ENCODE assay signal across 1 cellular context in the genomic region with DNA sequence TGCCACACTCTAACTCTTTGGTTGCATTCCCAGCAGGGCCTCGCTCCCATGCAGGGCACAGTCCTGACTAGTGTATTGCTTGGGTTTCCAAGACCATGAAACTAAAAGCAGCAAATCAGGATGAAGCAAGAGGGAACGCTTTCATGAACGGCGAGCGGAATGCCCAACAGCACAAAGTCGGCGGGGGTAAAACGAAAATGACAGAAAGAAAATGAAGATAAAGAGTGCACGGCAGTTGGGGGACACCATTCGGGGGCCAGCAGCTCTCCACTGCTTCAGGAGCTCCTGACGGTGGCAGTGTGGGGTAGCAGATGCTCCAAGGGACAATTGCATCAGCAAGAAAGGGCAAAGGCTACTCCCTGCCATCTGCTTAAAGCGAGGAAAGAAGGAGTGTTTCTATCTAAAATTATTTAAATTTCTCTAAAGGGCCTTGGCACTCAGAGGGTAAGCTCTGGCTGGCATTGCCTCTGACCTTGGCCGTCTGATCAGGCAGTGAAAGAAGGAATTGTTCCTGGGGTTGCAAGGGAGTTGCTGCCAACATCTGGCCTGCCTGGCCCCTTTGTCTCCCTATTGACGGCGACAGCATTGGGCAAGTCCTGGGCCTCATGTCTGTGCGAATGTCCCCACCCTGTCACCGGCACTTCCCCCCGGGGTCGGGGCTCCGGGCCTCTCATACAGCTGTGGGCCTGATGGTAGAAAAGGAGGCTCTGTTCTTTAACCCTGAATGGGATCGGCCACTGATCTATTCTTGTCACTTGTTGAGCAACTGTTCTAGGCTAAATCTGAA.
TF ChIP-seq lines count a peak whose summit lies in the region.

No MANE protein-coding gene starts in this region.

TF ChIP-seq in HepG2, 621 proteins besides CTCF, POLR2A, EP300 and RAD21 (continues in another document):
- no peak for TF ChIP-seq ZNF33B (CRISPR knock-in tag; IDR thresholded peaks at IDR 0.05)
- TF ChIP-seq MXI1 (IDR thresholded peaks at IDR 0.05; ENCODE audit: borderline replicate concordance, low read depth, low read length): no peak
- TF ChIP-seq RNF2 (conservative IDR thresholded peaks at IDR 0.05; ENCODE audit: low read depth): no peak
- TF ChIP-seq, protein P1, sequence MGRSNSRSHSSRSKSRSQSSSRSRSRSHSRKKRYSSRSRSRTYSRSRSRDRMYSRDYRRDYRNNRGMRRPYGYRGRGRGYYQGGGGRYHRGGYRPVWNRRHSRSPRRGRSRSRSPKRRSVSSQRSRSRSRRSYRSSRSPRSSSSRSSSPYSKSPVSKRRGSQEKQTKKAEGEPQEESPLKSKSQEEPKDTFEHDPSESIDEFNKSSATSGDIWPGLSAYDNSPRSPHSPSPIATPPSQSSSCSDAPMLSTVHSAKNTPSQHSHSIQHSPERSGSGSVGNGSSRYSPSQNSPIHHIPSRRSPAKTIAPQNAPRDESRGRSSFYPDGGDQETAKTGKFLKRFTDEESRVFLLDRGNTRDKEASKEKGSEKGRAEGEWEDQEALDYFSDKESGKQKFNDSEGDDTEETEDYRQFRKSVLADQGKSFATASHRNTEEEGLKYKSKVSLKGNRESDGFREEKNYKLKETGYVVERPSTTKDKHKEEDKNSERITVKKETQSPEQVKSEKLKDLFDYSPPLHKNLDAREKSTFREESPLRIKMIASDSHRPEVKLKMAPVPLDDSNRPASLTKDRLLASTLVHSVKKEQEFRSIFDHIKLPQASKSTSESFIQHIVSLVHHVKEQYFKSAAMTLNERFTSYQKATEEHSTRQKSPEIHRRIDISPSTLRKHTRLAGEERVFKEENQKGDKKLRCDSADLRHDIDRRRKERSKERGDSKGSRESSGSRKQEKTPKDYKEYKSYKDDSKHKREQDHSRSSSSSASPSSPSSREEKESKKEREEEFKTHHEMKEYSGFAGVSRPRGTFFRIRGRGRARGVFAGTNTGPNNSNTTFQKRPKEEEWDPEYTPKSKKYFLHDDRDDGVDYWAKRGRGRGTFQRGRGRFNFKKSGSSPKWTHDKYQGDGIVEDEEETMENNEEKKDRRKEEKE (IDR thresholded peaks at IDR 0.05): no peak
- TF ChIP-seq YY1 (IDR thresholded peaks at IDR 0.05; ENCODE audit: insufficient read depth, insufficient replicate concordance, low read depth, low read length): no peak
- TF ChIP-seq ZFAT (CRISPR knock-in tag; conservative IDR thresholded peaks at IDR 0.05): no peak
- TF ChIP-seq NFE2 (CRISPR knock-in tag; IDR thresholded peaks at IDR 0.05): no peak
- no peak for TF ChIP-seq ZNF530 (CRISPR knock-in tag; IDR thresholded peaks at IDR 0.05; ENCODE audit: low read depth)
- TF ChIP-seq FOXK2 (IDR thresholded peaks at IDR 0.05): no peak
- TF ChIP-seq, protein P2, sequence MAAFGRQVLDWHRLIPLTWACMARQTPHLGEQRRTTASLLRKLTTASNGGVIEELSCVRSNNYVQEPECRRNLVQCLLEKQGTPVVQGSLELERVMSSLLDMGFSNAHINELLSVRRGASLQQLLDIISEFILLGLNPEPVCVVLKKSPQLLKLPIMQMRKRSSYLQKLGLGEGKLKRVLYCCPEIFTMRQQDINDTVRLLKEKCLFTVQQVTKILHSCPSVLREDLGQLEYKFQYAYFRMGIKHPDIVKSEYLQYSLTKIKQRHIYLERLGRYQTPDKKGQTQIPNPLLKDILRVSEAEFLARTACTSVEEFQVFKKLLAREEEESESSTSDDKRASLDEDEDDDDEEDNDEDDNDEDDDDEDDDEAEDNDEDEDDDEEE (CRISPR knock-in tag; IDR thresholded peaks at IDR 0.05): no peak
- no peak for TF ChIP-seq ZFYVE20 (CRISPR knock-in tag; IDR thresholded peaks at IDR 0.05; ENCODE audit: borderline replicate concordance, low read depth)
- peak; percentile 24; the same call in 1 of the 2 replicates for TF ChIP-seq SMC3 (IDR thresholded peaks at IDR 0.05; ENCODE audit: low read length)
- TF ChIP-seq ZNF17 (CRISPR knock-in tag; IDR thresholded peaks at IDR 0.05): no peak
- no peak for TF ChIP-seq HDAC6 (IDR thresholded peaks at IDR 0.05; ENCODE audit: low read depth, low read length)
- no peak for TF ChIP-seq KLF9 (CRISPR knock-in tag; IDR thresholded peaks at IDR 0.05; ENCODE audit: low read depth)
- TF ChIP-seq, protein P3, sequence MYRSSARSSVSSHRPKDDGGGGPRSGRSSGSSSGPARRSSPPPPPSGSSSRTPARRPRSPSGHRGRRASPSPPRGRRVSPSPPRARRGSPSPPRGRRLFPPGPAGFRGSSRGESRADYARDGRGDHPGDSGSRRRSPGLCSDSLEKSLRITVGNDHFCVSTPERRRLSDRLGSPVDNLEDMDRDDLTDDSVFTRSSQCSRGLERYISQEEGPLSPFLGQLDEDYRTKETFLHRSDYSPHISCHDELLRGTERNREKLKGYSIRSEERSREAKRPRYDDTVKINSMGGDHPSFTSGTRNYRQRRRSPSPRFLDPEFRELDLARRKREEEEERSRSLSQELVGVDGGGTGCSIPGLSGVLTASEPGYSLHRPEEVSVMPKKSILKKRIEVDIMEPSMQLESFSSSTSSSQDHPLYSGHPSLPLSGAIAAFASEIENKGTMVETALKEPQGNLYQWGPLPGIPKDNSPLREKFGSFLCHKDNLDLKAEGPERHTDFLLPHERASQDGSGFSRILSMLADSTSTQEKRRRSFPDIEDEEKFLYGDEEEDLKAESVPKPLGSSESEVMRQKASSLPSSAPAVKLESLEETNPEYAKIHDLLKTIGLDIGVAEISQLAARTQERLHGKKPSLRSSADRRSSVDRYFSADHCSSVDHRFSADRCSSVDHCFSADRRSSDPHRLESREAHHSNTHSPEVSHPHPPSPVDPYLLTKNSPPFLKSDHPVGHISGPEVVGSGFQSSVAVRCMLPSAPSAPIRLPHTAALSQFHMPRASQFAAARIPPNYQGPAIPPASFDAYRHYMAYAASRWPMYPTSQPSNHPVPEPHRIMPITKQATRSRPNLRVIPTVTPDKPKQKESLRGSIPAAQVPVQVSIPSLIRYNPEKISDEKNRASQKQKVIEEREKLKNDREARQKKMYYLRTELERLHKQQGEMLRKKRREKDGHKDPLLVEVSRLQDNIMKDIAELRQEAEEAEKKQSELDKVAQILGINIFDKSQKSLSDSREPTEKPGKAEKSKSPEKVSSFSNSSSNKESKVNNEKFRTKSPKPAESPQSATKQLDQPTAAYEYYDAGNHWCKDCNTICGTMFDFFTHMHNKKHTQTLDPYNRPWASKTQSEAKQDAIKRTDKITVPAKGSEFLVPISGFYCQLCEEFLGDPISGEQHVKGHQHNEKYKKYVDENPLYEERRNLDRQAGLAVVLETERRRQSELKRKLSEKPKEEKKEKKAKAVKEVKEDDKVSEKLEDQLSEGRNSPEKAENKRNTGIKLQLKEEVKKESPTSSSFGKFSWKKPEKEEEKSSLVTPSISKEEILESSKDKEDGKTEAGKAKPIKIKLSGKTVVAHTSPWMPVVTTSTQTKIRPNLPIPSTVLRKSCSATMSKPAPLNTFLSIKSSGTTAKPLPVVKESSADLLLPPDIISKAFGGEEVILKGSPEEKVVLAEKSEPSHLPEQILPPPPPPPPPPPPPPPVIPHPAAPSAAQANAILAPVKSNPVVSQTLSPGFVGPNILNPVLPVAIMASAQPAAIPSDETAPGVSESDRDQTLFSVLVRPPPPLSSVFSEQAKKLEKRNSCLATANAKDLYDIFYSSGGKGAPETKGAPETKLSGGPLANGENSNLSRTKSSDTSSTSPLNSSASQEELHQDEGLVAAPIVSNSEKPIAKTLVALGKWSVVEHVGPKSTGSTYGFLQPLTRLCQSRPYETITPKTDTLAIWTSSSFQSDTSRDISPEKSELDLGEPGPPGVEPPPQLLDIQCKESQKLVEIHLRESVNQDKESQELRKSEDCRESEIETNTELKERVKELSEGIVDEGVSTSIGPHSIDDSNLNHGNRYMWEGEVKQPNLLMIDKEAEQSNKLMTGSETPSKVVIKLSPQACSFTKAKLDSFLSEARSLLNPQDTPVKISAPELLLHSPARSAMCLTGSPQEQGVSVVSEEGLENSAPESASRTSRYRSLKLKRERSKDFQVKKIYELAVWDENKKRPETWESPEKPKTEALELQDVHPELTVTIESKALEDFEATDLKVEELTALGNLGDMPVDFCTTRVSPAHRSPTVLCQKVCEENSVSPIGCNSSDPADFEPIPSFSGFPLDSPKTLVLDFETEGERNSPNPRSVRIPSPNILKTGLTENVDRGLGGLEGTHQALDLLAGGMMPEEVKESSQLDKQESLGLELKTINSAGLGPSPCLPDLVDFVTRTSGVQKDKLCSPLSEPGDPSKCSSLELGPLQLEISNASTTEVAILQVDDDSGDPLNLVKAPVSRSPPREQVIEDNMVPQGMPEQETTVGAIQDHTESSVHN (CRISPR knock-in tag; IDR thresholded peaks at IDR 0.05): no peak
- TF ChIP-seq NKX3-1 (CRISPR knock-in tag; IDR thresholded peaks at IDR 0.05): no peak
- no peak; the same call in 1 of the 2 replicates for TF ChIP-seq DNMT3B (CRISPR knock-in tag; conservative IDR thresholded peaks at IDR 0.05)
- no peak for TF ChIP-seq TRIM24 (CRISPR knock-in tag; IDR thresholded peaks at IDR 0.05)
- TF ChIP-seq KDM2A (CRISPR knock-in tag; IDR thresholded peaks at IDR 0.05; ENCODE audit: borderline replicate concordance, low read depth): 0 out of 2 replicates have a peak, but pooled peaks have one; percentile 28
- no peak for TF ChIP-seq RBAK (CRISPR knock-in tag; IDR thresholded peaks at IDR 0.05)
- no peak for TF ChIP-seq ZBTB1 (CRISPR knock-in tag; IDR thresholded peaks at IDR 0.05; ENCODE audit: borderline replicate concordance)
- TF ChIP-seq KLF12 (CRISPR knock-in tag; IDR thresholded peaks at IDR 0.05; ENCODE audit: borderline replicate concordance): no peak
- TF ChIP-seq, protein P4, sequence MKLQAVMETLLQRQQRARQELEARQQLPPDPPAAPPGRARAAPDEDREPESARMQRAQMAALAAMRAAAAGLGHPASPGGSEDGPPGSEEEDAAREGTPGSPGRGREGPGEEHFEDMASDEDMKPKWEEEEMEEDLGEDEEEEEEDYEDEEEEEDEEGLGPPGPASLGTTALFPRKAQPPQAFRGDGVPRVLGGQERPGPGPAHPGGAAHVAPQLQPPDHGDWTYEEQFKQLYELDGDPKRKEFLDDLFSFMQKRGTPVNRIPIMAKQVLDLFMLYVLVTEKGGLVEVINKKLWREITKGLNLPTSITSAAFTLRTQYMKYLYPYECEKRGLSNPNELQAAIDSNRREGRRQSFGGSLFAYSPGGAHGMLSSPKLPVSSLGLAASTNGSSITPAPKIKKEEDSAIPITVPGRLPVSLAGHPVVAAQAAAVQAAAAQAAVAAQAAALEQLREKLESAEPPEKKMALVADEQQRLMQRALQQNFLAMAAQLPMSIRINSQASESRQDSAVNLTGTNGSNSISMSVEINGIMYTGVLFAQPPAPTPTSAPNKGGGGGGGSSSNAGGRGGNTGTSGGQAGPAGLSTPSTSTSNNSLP (IDR thresholded peaks at IDR 0.05; ENCODE audit: low read depth, low read length): no peak
- TF ChIP-seq, protein P5, sequence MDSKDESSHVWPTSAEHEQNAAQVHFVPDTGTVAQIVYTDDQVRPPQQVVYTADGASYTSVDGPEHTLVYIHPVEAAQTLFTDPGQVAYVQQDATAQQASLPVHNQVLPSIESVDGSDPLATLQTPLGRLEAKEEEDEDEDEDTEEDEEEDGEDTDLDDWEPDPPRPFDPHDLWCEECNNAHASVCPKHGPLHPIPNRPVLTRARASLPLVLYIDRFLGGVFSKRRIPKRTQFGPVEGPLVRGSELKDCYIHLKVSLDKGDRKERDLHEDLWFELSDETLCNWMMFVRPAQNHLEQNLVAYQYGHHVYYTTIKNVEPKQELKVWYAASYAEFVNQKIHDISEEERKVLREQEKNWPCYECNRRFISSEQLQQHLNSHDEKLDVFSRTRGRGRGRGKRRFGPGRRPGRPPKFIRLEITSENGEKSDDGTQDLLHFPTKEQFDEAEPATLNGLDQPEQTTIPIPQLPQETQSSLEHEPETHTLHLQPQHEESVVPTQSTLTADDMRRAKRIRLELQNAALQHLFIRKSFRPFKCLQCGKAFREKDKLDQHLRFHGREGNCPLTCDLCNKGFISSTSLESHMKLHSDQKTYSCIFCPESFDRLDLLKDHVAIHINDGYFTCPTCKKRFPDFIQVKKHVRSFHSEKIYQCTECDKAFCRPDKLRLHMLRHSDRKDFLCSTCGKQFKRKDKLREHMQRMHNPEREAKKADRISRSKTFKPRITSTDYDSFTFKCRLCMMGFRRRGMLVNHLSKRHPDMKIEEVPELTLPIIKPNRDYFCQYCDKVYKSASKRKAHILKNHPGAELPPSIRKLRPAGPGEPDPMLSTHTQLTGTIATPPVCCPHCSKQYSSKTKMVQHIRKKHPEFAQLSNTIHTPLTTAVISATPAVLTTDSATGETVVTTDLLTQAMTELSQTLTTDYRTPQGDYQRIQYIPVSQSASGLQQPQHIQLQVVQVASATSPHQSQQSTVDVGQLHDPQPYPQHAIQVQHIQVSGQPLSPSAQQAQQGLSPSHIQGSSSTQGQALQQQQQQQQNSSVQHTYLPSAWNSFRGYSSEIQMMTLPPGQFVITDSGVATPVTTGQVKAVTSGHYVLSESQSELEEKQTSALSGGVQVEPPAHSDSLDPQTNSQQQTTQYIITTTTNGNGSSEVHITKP (CRISPR knock-in tag; IDR thresholded peaks at IDR 0.05; ENCODE audit: low read depth): no peak
- TF ChIP-seq, protein P6, sequence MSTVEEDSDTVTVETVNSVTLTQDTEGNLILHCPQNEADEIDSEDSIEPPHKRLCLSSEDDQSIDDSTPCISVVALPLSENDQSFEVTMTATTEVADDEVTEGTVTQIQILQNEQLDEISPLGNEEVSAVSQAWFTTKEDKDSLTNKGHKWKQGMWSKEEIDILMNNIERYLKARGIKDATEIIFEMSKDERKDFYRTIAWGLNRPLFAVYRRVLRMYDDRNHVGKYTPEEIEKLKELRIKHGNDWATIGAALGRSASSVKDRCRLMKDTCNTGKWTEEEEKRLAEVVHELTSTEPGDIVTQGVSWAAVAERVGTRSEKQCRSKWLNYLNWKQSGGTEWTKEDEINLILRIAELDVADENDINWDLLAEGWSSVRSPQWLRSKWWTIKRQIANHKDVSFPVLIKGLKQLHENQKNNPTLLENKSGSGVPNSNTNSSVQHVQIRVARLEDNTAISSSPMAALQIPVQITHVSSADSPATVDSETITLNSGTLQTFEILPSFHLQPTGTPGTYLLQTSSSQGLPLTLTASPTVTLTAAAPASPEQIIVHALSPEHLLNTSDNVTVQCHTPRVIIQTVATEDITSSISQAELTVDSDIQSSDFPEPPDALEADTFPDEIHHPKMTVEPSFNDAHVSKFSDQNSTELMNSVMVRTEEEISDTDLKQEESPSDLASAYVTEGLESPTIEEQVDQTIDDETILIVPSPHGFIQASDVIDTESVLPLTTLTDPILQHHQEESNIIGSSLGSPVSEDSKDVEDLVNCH (CRISPR knock-in tag; IDR thresholded peaks at IDR 0.05): no peak
- TF ChIP-seq, protein P7, sequence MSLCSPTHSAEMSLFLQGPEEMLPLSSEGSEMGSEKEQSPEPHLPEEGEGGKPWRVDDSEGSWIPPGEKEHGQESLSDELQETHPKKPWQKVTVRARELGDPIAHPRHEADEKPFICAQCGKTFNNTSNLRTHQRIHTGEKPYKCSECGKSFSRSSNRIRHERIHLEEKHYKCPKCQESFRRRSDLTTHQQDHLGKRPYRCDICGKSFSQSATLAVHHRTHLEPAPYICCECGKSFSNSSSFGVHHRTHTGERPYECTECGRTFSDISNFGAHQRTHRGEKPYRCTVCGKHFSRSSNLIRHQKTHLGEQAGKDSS (CRISPR knock-in tag; IDR thresholded peaks at IDR 0.05; ENCODE audit: borderline replicate concordance, low read depth): no peak
- no peak for TF ChIP-seq ZNF713 (CRISPR knock-in tag; IDR thresholded peaks at IDR 0.05)
- TF ChIP-seq, protein P8, sequence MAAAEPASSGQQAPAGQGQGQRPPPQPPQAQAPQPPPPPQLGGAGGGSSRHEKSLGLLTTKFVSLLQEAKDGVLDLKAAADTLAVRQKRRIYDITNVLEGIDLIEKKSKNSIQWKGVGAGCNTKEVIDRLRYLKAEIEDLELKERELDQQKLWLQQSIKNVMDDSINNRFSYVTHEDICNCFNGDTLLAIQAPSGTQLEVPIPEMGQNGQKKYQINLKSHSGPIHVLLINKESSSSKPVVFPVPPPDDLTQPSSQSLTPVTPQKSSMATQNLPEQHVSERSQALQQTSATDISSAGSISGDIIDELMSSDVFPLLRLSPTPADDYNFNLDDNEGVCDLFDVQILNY (CRISPR knock-in tag; conservative IDR thresholded peaks at IDR 0.05): no peak
